ENCODE assay signal across 1 cellular context in genomic region chr16:89829630-89830437, GRCh38.
TF ChIP-seq lines count a peak whose summit lies in the region.

No MANE protein-coding gene starts in this region.

TF ChIP-seq in HepG2, 621 proteins besides CTCF, POLR2A, EP300 and RAD21 (continues in another document):
- TF ChIP-seq NR2C2 (CRISPR knock-in tag; IDR thresholded peaks at IDR 0.05; ENCODE audit: borderline replicate concordance) (peak; percentile 93), HMG20A (CRISPR knock-in tag; IDR thresholded peaks at IDR 0.05; ENCODE audit: borderline replicate concordance) (0 out of 2 replicates have a peak, but pooled peaks have one; percentile 48), SIN3B (IDR thresholded peaks at IDR 0.05; ENCODE audit: low read length) (no peak), MYC (CRISPR knock-in tag; IDR thresholded peaks at IDR 0.05; ENCODE audit: borderline replicate concordance) (peak; percentile 31; the same call in 1 of the 2 replicates), SMC3 (IDR thresholded peaks at IDR 0.05; ENCODE audit: low read length) (no peak), MBD4 (IDR thresholded peaks at IDR 0.05; ENCODE audit: borderline replicate concordance, low read length) (no peak), TGIF2 (CRISPR knock-in tag; IDR thresholded peaks at IDR 0.05) (peak; percentile 43; the same call in 1 of the 2 replicates), TCF12 (IDR thresholded peaks at IDR 0.05) (no peak), TCF12 (CRISPR knock-in tag; IDR thresholded peaks at IDR 0.05) (no peak), HOXA3 (CRISPR knock-in tag; IDR thresholded peaks at IDR 0.05) (peak; percentile 62), ZNF274 (CRISPR knock-in tag; IDR thresholded peaks at IDR 0.05) (peak; percentile 64; the same call in 1 of the 2 replicates), MEIS2 (CRISPR knock-in tag; IDR thresholded peaks at IDR 0.05) (0 out of 2 replicates have a peak, but pooled peaks have one; percentile 40), AGO2 (optimal IDR thresholded peaks at IDR 0.05; ENCODE audit: low read depth, low read length) (peak; percentile 94), GMEB1 (CRISPR knock-in tag; IDR thresholded peaks at IDR 0.05; ENCODE audit: borderline replicate concordance) (0 out of 2 replicates have a peak, but pooled peaks have one; percentile 38), ELF1 (CRISPR knock-in tag; IDR thresholded peaks at IDR 0.05) (peak; percentile 84), ZBTB43 (CRISPR knock-in tag; conservative IDR thresholded peaks at IDR 0.05) (0 out of 2 replicates have a peak, but pooled peaks have one; percentile 20), LCORL (IDR thresholded peaks at IDR 0.05) (no peak), LCORL (CRISPR knock-in tag; IDR thresholded peaks at IDR 0.05) (peak; percentile 82), NR2F1 (CRISPR knock-in tag; IDR thresholded peaks at IDR 0.05) (peak; percentile 46 to 75; a peak in 2 of 4 replicates), MIER2 (CRISPR knock-in tag; IDR thresholded peaks at IDR 0.05) (peak; percentile 14; the same call in 1 of the 2 replicates), AGO1 (IDR thresholded peaks at IDR 0.05; ENCODE audit: low read depth, low read length, poor library complexity, severe bottlenecking) (peak; percentile 77), KDM5B (CRISPR knock-in tag; IDR thresholded peaks at IDR 0.05; ENCODE audit: borderline replicate concordance) (no peak; the same call in 1 of the 2 replicates), THAP11 (CRISPR knock-in tag; IDR thresholded peaks at IDR 0.05) (peak; percentile 71), HNF4G (IDR thresholded peaks at IDR 0.05; ENCODE audit: borderline replicate concordance, low read depth, low read length) (peak; percentile 75; the same call in 1 of the 2 replicates), HNF4G (CRISPR knock-in tag; IDR thresholded peaks at IDR 0.05; ENCODE audit: borderline replicate concordance, low read depth) (peak; percentile 75; the same call in 1 of the 2 replicates), ZNF501 (CRISPR knock-in tag; IDR thresholded peaks at IDR 0.05) (peak; percentile 77), ZEB1 (IDR thresholded peaks at IDR 0.05; ENCODE audit: insufficient replicate concordance, low read depth) (peak; percentile 45), HCFC1 (IDR thresholded peaks at IDR 0.05; ENCODE audit: low read depth, low read length) (no peak), NFE2L1 (CRISPR knock-in tag; IDR thresholded peaks at IDR 0.05; ENCODE audit: borderline replicate concordance) (no peak), ZNF546 (CRISPR knock-in tag; conservative IDR thresholded peaks at IDR 0.05) (no peak), RXRA (CRISPR knock-in tag; IDR thresholded peaks at IDR 0.05) (peak; percentile 81), CBX5 (CRISPR knock-in tag; IDR thresholded peaks at IDR 0.05; ENCODE audit: borderline replicate concordance) (no peak; the same call in 1 of the 2 replicates), CAMTA2 (CRISPR knock-in tag; IDR thresholded peaks at IDR 0.05; ENCODE audit: borderline replicate concordance) (no peak), ZSCAN21 (CRISPR knock-in tag; IDR thresholded peaks at IDR 0.05; ENCODE audit: borderline replicate concordance) (no peak), MLX (CRISPR knock-in tag; IDR thresholded peaks at IDR 0.05) (0 out of 2 replicates have a peak, but pooled peaks have one; percentile 10), SMAD3 (CRISPR knock-in tag; IDR thresholded peaks at IDR 0.05) (peak; percentile 81), NRL (CRISPR knock-in tag; IDR thresholded peaks at IDR 0.05; ENCODE audit: borderline replicate concordance) (0 out of 2 replicates have a peak, but pooled peaks have one; percentile 39), YEATS4 (CRISPR knock-in tag; IDR thresholded peaks at IDR 0.05; ENCODE audit: borderline replicate concordance) (peak; percentile 32; the same call in 1 of the 2 replicates), ESRRA (CRISPR knock-in tag; IDR thresholded peaks at IDR 0.05; ENCODE audit: low read depth) (peak; percentile 29; the same call in 1 of the 2 replicates), ZNF232 (CRISPR knock-in tag; IDR thresholded peaks at IDR 0.05; ENCODE audit: borderline replicate concordance) (peak; percentile 40; the same call in 1 of the 2 replicates), ZNF616 (CRISPR knock-in tag; IDR thresholded peaks at IDR 0.05; ENCODE audit: low read depth) (no peak), KDM2A (CRISPR knock-in tag; IDR thresholded peaks at IDR 0.05; ENCODE audit: borderline replicate concordance, low read depth) (peak; percentile 69), GFI1 (CRISPR knock-in tag; IDR thresholded peaks at IDR 0.05; ENCODE audit: borderline replicate concordance) (peak; percentile 85; the same call in 1 of the 2 replicates), ZSCAN22 (CRISPR knock-in tag; IDR thresholded peaks at IDR 0.05) (0 out of 2 replicates have a peak, but pooled peaks have one; percentile 6), NFYB (CRISPR knock-in tag; IDR thresholded peaks at IDR 0.05) (0 out of 2 replicates have a peak, but pooled peaks have one; percentile 16), TEAD3 (CRISPR knock-in tag; optimal IDR thresholded peaks at IDR 0.05; ENCODE audit: borderline replicate concordance) (peak; percentile 37), HHEX (CRISPR knock-in tag; IDR thresholded peaks at IDR 0.05) (no peak), ZNF33B (CRISPR knock-in tag; IDR thresholded peaks at IDR 0.05) (0 out of 2 replicates have a peak, but pooled peaks have one; percentile 50), PATZ1 (CRISPR knock-in tag; IDR thresholded peaks at IDR 0.05) (peak; percentile 85), IRF9 (CRISPR knock-in tag; IDR thresholded peaks at IDR 0.05; ENCODE audit: borderline replicate concordance) (peak; percentile 66; the same call in 1 of the 2 replicates), ZNF572 (CRISPR knock-in tag; IDR thresholded peaks at IDR 0.05) (0 out of 2 replicates have a peak, but pooled peaks have one; percentile 58), MAFF (IDR thresholded peaks at IDR 0.05; ENCODE audit: low read depth, low read length) (no peak), ZNF124 (CRISPR knock-in tag; IDR thresholded peaks at IDR 0.05) (no peak), TEAD2 (CRISPR knock-in tag; IDR thresholded peaks at IDR 0.05) (0 out of 2 replicates have a peak, but pooled peaks have one; percentile 39), SRY (CRISPR knock-in tag; IDR thresholded peaks at IDR 0.05) (0 out of 2 replicates have a peak, but pooled peaks have one; percentile 80)
- TF ChIP-seq, protein P1, sequence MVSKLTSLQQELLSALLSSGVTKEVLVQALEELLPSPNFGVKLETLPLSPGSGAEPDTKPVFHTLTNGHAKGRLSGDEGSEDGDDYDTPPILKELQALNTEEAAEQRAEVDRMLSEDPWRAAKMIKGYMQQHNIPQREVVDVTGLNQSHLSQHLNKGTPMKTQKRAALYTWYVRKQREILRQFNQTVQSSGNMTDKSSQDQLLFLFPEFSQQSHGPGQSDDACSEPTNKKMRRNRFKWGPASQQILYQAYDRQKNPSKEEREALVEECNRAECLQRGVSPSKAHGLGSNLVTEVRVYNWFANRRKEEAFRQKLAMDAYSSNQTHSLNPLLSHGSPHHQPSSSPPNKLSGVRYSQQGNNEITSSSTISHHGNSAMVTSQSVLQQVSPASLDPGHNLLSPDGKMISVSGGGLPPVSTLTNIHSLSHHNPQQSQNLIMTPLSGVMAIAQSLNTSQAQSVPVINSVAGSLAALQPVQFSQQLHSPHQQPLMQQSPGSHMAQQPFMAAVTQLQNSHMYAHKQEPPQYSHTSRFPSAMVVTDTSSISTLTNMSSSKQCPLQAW (CRISPR knock-in tag; IDR thresholded peaks at IDR 0.05), result peak; percentile 25; the same call in 1 of the 2 replicates
- TF ChIP-seq, protein P2, sequence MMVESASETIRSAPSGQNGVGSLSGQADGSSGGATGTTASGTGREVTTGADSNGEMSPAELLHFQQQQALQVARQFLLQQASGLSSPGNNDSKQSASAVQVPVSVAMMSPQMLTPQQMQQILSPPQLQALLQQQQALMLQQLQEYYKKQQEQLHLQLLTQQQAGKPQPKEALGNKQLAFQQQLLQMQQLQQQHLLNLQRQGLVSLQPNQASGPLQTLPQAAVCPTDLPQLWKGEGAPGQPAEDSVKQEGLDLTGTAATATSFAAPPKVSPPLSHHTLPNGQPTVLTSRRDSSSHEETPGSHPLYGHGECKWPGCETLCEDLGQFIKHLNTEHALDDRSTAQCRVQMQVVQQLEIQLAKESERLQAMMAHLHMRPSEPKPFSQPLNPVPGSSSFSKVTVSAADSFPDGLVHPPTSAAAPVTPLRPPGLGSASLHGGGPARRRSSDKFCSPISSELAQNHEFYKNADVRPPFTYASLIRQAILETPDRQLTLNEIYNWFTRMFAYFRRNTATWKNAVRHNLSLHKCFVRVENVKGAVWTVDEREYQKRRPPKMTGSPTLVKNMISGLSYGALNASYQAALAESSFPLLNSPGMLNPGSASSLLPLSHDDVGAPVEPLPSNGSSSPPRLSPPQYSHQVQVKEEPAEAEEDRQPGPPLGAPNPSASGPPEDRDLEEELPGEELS (CRISPR knock-in tag; IDR thresholded peaks at IDR 0.05), result peak; percentile 50; the same call in 1 of the 2 replicates
- TF ChIP-seq, protein P3, sequence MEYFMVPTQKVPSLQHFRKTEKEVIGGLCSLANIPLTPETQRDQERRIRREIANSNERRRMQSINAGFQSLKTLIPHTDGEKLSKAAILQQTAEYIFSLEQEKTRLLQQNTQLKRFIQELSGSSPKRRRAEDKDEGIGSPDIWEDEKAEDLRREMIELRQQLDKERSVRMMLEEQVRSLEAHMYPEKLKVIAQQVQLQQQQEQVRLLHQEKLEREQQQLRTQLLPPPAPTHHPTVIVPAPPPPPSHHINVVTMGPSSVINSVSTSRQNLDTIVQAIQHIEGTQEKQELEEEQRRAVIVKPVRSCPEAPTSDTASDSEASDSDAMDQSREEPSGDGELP (IDR thresholded peaks at IDR 0.05; ENCODE audit: borderline replicate concordance, low read depth), result no peak; the same call in 1 of the 2 replicates
- TF ChIP-seq, protein P4, sequence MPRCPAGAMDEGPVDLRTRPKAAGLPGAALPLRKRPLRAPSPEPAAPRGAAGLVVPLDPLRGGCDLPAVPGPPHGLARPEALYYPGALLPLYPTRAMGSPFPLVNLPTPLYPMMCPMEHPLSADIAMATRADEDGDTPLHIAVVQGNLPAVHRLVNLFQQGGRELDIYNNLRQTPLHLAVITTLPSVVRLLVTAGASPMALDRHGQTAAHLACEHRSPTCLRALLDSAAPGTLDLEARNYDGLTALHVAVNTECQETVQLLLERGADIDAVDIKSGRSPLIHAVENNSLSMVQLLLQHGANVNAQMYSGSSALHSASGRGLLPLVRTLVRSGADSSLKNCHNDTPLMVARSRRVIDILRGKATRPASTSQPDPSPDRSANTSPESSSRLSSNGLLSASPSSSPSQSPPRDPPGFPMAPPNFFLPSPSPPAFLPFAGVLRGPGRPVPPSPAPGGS (CRISPR knock-in tag; IDR thresholded peaks at IDR 0.05), result peak; percentile 73; the same call in 1 of the 2 replicates
